Comparison of ENCODE assay signal across 23 cellular contexts in genomic region chr9:125147401-125147951, GRCh38. TPM values are rescaled to one million over a fixed set of nuclear protein-coding genes. Genes with fewer than 3 reads are reported as not detected.
DNase-seq lines count a peak whose midpoint lies in the region; ATAC-seq, FAIRE-seq and TF ChIP-seq lines count a peak whose summit lies in the region.
"Had no signal": no experiment of that assay in that cellular context is flagged by ENCODE, and none has a peak within 500 bp of the region (broad histone marks: within the 10 kb centered on the region; RNA-seq: fewer than 3 reads in every experiment).

No MANE protein-coding gene starts in this region.

- peaks cover 39% of the 10 kb centered on the region for H3K36me3 Mint-ChIP-seq in CD4-positive, alpha-beta T cell (ENCODE audit: low read depth)

- H3K4ac ChIP-seq in IMR-90 (ENCODE audit: low read depth, low read length) (no peak overlapping the region), mesendoderm (ENCODE audit: low read depth, low read length) (no peak overlapping the region)

- H2AFZ ChIP-seq in IMR-90 (replicated peaks; ENCODE audit: low read length, poor library complexity) (no peak overlapping the region), endothelial cell of umbilical vein (ENCODE audit: low read depth, low read length) (no peak overlapping the region), parathyroid adenoma (no peak overlapping the region)

- peaks cover 19% of the 10 kb centered on the region for H3K36me3 ChIP-seq in IMR-90 (ENCODE audit: control insufficient read depth, insufficient read depth, low read length)
- H3K36me3 ChIP-seq in endothelial cell of umbilical vein (ENCODE audit: control insufficient read depth in 2 of 2, extremely low read depth in 1 of 2, insufficient read depth in 2 of 2, low read length in 2 of 2), result peaks cover 7 to 17% of the 10 kb centered on the region in 2 experiments
- no peaks in the 10 kb centered on the region for H3K36me3 ChIP-seq in parathyroid adenoma (ENCODE audit: control insufficient read depth, insufficient read depth, low read length)
- H3K36me3 ChIP-seq in mesendoderm (ENCODE audit: control insufficient read depth, insufficient read depth, low read length), result peaks cover 11% of the 10 kb centered on the region
- H3K36me3 ChIP-seq in vagina, result peaks cover 0 to 19% of the 10 kb centered on the region in 2 donors
- H3K36me3 ChIP-seq in tibial artery, result peaks cover 31 to 35% (median 35%) of the 10 kb centered on the region in 3 donors

- peaks cover 27% of the 10 kb centered on the region for H3K4me1 Mint-ChIP-seq in CD4-positive, alpha-beta T cell (ENCODE audit: low read depth)

- no peak overlapping the region for H3K4me3 Mint-ChIP-seq in CD4-positive, alpha-beta T cell
- H3K4me3 Mint-ChIP-seq: CD8-positive, alpha-beta T cell; HFFc6 had no signal

- in situ Hi-C loops in IMR-90 (cut with MboI; ENCODE audit: low sequenced_read_pairs), result loop anchor here (10.0 kb wide), 2 partner anchors 283 to 373 kb away; partner anchors contain the start of genes ARPC5L, NR6A1, OLFML2A and RPL35

- dilution Hi-C loops in IMR-90 (cut with HindIII; ENCODE audit: low sequenced_read_pairs, unreplicated experiment) (no loop called here), endothelial cell of umbilical vein (cut with MboI; ENCODE audit: extremely low pct_ligation_motif_present, low sequenced_read_pairs) (no loop called here)

- H3K23ac ChIP-seq in IMR-90 (ENCODE audit: low read depth, low read length) (no peak overlapping the region), mesendoderm (ENCODE audit: low read length) (no peak overlapping the region)

- no peak overlapping the region for H3K9ac ChIP-seq in IMR-90 (ENCODE audit: low read depth, low read length)
- H3K9ac ChIP-seq in endothelial cell of umbilical vein (replicated peaks; ENCODE audit: extremely low read depth, insufficient read depth, low read length), result no peak overlapping the region
- H3K9ac ChIP-seq in parathyroid adenoma, result no peak overlapping the region
- no peak overlapping the region for H3K9ac ChIP-seq in mesendoderm (ENCODE audit: low read length)

- H3K9me3 Mint-ChIP-seq in CD4-positive, alpha-beta T cell, result no peaks in the 10 kb centered on the region
- H3K9me3 Mint-ChIP-seq: CD8-positive, alpha-beta T cell; HFFc6 had no signal

- H2BK5ac ChIP-seq in IMR-90 (ENCODE audit: low read depth, low read length, poor library complexity, severe bottlenecking) (peak overlapping the region; percentile 76), mesendoderm (ENCODE audit: low read length) (no peak overlapping the region)

- H3K4me1 ChIP-seq in IMR-90 (ENCODE audit: control insufficient read depth, insufficient read depth, low read length), result peaks cover 5% of the 10 kb centered on the region; the same call in 1 of the 2 replicates
- peaks cover 3% of the 10 kb centered on the region for H3K4me1 ChIP-seq in endothelial cell of umbilical vein (ENCODE audit: control insufficient read depth, extremely low read depth, insufficient read depth, low read length)
- no peaks in the 10 kb centered on the region for H3K4me1 ChIP-seq in parathyroid adenoma
- H3K4me1 ChIP-seq in mesendoderm (ENCODE audit: control insufficient read depth, low read depth, low read length), result peaks cover 2% of the 10 kb centered on the region
- H3K4me1 ChIP-seq in vagina, result peaks cover 11% of the 10 kb centered on the region
- peaks cover 0 to 22% (median 5%) of the 10 kb centered on the region in 4 donors for H3K4me1 ChIP-seq in tibial artery

- H2BK120ac ChIP-seq in IMR-90 (ENCODE audit: low read depth, low read length) (no peak overlapping the region), mesendoderm (ENCODE audit: low read depth, low read length) (no peak overlapping the region)

- H2BK15ac ChIP-seq in IMR-90 (ENCODE audit: low read depth, low read length) (no peak overlapping the region), mesendoderm (replicated peaks; ENCODE audit: low read depth) (no peak overlapping the region)

- H3K27me3 Mint-ChIP-seq in CD4-positive, alpha-beta T cell, result no peaks in the 10 kb centered on the region

- DNase-seq in CD4-positive, alpha-beta T cell, result no peak
- no peak for DNase-seq in IMR-90
- peak; percentile 15 for DNase-seq in endothelial cell of umbilical vein (ENCODE audit: low read depth, low spot score)
- DNase-seq in mesendoderm, result no peak
- DNase-seq in vagina (ENCODE audit: extremely low spot score in 2 of 2), result no peak
- no peak for DNase-seq in stimulated activated naive CD4-positive, alpha-beta T cell (lab: John Stamatoyannopoulos, UW)
- DNase-seq in tibial artery, result no peak
- DNase-seq: Calu3; CD8-positive, alpha-beta T cell; DMS53; HFFc6; MM.1S; NCI-H1092 treated with DMSO at 0.1 percent for 48 hours; NCI-H146; NCI-H2081 treated with DMSO at 0.1 percent for 48 hours; NCI-H2227 treated with DMSO at 0.1 percent for 48 hours; NCI-H524; NCI-H82; SHP77 had no signal

- no CpG with 5 or more reads among the region's 3 CpGs for WGBS in IMR-90 (ENCODE audit: extremely low coverage in 2 of 2, insufficient read length in 1 of 2), 2 experiments
- no CpG with 5 or more reads among the region's 3 CpGs for WGBS in mesendoderm (ENCODE audit: extremely low coverage, insufficient coverage, low lambda C conversion rate)

- no TSS peak for BruUV-seq in IMR-90 (replicated peaks; lab: Mats Ljungman, UMichigan)
- no TSS peak for BruUV-seq in endothelial cell of umbilical vein (replicated peaks; lab: Mats Ljungman, UMichigan)

- H4K8ac ChIP-seq in IMR-90 (ENCODE audit: low read depth in 2 of 2, low read length in 2 of 2) (no peak overlapping the region), mesendoderm (ENCODE audit: low read depth, low read length) (no peak overlapping the region)

- POLR2A ChIA-PET in CD4-positive, alpha-beta T cell (lab: Charles Lee), result interaction anchor here (0.6 to 2.4 kb wide), 2 partner anchors 58 to 94 kb away, joined by 5 to 9 read pairs; partner anchors contain the start of gene HSPA5
- POLR2A ChIA-PET in IMR-90 (lab: Charles Lee; ENCODE audit: unreplicated experiment) (no interaction called here), endothelial cell of umbilical vein (lab: Charles Lee) (no interaction called here)

- CTCF ChIA-PET in CD4-positive, alpha-beta T cell (lab: Charles Lee), result interaction anchor here (1.1 kb wide), 1 partner anchor 14 kb away, joined by 3 read pairs; no protein-coding TSS in a partner anchor
- CTCF ChIA-PET in IMR-90 (lab: Yijun Ruan, JAX), result interaction anchor here (0.5 kb wide), 1 partner anchor 38 kb away, joined by 3 read pairs; no protein-coding TSS in a partner anchor
- CTCF ChIA-PET in endothelial cell of umbilical vein (lab: Charles Lee), result interaction anchor here (0.9 to 1.3 kb wide), 4 partner anchors 9 to 375 kb away, joined by 3 to 5 read pairs (median 4); partner anchors contain the start of gene WDR38

- no peak overlapping the region for H3K14ac ChIP-seq in IMR-90 (replicated peaks; ENCODE audit: low read depth, low read length)

- H4K5ac ChIP-seq in IMR-90 (ENCODE audit: low read depth, low read length) (no peak overlapping the region), mesendoderm (ENCODE audit: low read length) (no peak overlapping the region)

- no peak overlapping the region for H4K91ac ChIP-seq in IMR-90 (ENCODE audit: insufficient read depth, low read depth, low read length)

- ATAC-seq in CD4-positive, alpha-beta T cell (ENCODE audit: poor library complexity), result no peak
- no peak for ATAC-seq in IMR-90 (ENCODE audit: low read depth)
- ATAC-seq: A549; CD8-positive, alpha-beta T cell had no signal

- intact Hi-C loops in CD4-positive, alpha-beta T cell (cut with DNase I, micrococcal nuclease), result loop anchor here in 1 of 2 experiments (10.0 kb wide), 1 partner anchor 113 kb away; no protein-coding TSS in a partner anchor
- intact Hi-C loops in IMR-90 (cut with micrococcal nuclease), result no loop called here
- intact Hi-C loops in endothelial cell of umbilical vein (cut with micrococcal nuclease), result no loop called here
- intact Hi-C loops in vagina (cut with DNase I), result loop anchor here (10.0 kb wide), 2 partner anchors 203 to 373 kb away; partner anchors contain the start of genes GOLGA1, NR6A1 and OLFML2A
- intact Hi-C loops in tibial artery (cut with DNase I; ENCODE audit: low total_unique reads), result loop anchor here (10.0 kb wide), 1 partner anchor 283 kb away; the partner anchor contains the start of genes ARPC5L and RPL35

- H3K4me3 ChIP-seq in IMR-90 (ENCODE audit: insufficient read depth, low read depth, low read length) (no peak overlapping the region), endothelial cell of umbilical vein (replicated peaks in 1 of 3; ENCODE audit: insufficient read depth in 1 of 3, low read depth in 1 of 3, low read length in 3 of 3) (no peak overlapping the region), parathyroid adenoma (ENCODE audit: low read depth, low read length) (no peak overlapping the region), mesendoderm (ENCODE audit: low read length) (no peak overlapping the region), vagina (no peak overlapping the region), tibial artery (no peak overlapping the region)
- H3K4me3 ChIP-seq: A549 had no signal

- TF ChIP-seq POLR2A in IMR-90 (IDR thresholded peaks at IDR 0.05; ENCODE audit: low read depth, low read length) (no peak), endothelial cell of umbilical vein (IDR thresholded peaks at IDR 0.05; ENCODE audit: low read depth, low read length) (no peak), vagina (IDR thresholded peaks at IDR 0.05) (no peak)

- H2AK9ac ChIP-seq in IMR-90 (replicated peaks; ENCODE audit: low read depth, low read length, poor library complexity), result no peak overlapping the region

- FAIRE-seq in endothelial cell of umbilical vein (lab: Jason Lieb, UNC), result no peak
- FAIRE-seq: A549, GM12892, GM18507 had no signal

- H3K9me1 ChIP-seq in IMR-90 (ENCODE audit: insufficient read depth, low read length) (no peaks in the 10 kb centered on the region; the same call in 1 of the 2 replicates), endothelial cell of umbilical vein (replicated peaks; ENCODE audit: control insufficient read depth, extremely low read depth, insufficient read depth, low read length) (no peaks in the 10 kb centered on the region)

- no peak for TF ChIP-seq RAD21 in IMR-90 (IDR thresholded peaks at IDR 0.05; ENCODE audit: low read length)

- H3K79me1 ChIP-seq in IMR-90 (ENCODE audit: low read depth in 1 of 2, low read length in 2 of 2), result peaks cover 8 to 22% of the 10 kb centered on the region in 2 experiments
- no peaks in the 10 kb centered on the region for H3K79me1 ChIP-seq in mesendoderm (ENCODE audit: low read length)

- no peaks in the 10 kb centered on the region for H4K20me1 ChIP-seq in IMR-90 (ENCODE audit: insufficient read depth, low read length)
- no peaks in the 10 kb centered on the region for H4K20me1 ChIP-seq in endothelial cell of umbilical vein (replicated peaks; ENCODE audit: control insufficient read depth, extremely low read depth, insufficient read depth, low read length)

- H3K79me2 ChIP-seq in endothelial cell of umbilical vein (ENCODE audit: control insufficient read depth, insufficient read depth, low read length) (no peaks in the 10 kb centered on the region), parathyroid adenoma (no peaks in the 10 kb centered on the region), mesendoderm (ENCODE audit: control insufficient read depth, insufficient read depth, low read length) (peaks cover 2% of the 10 kb centered on the region)

- H3K27ac ChIP-seq in CD4-positive, alpha-beta T cell (ENCODE audit: low read depth, low read length), result no peak overlapping the region
- H3K27ac ChIP-seq in IMR-90 (ENCODE audit: insufficient read depth, low read length), result no peak overlapping the region
- no peak overlapping the region for H3K27ac ChIP-seq in endothelial cell of umbilical vein (ENCODE audit: insufficient read depth, low read depth, low read length)
- H3K27ac ChIP-seq in parathyroid adenoma, result no peak overlapping the region
- H3K27ac ChIP-seq in mesendoderm (ENCODE audit: low read depth, low read length), result no peak overlapping the region
- no peak overlapping the region for H3K27ac ChIP-seq in vagina
- H3K27ac ChIP-seq in tibial artery, result no peak overlapping the region
- H3K27ac ChIP-seq: A549 had no signal

- no peak overlapping the region for H2BK20ac ChIP-seq in IMR-90 (ENCODE audit: low read depth, low read length)

- H3K56ac ChIP-seq in IMR-90 (ENCODE audit: extremely low read depth, insufficient read depth, low read length), result no peak overlapping the region
- no peak overlapping the region for H3K56ac ChIP-seq in mesendoderm (ENCODE audit: low read length)

- peak overlapping the region; percentile 76 for H3K27ac Mint-ChIP-seq in CD4-positive, alpha-beta T cell
- H3K27ac Mint-ChIP-seq: CD8-positive, alpha-beta T cell; HFFc6 had no signal

- H3K9me3 ChIP-seq in CD4-positive, alpha-beta T cell (ENCODE audit: control insufficient read depth, low read length), result no peaks in the 10 kb centered on the region
- H3K9me3 ChIP-seq in IMR-90 (ENCODE audit: control insufficient read depth, insufficient read depth, low read length) (no peaks in the 10 kb centered on the region), endothelial cell of umbilical vein (replicated peaks; ENCODE audit: control insufficient read depth, insufficient read depth, low read length) (no peaks in the 10 kb centered on the region), parathyroid adenoma (ENCODE audit: control insufficient read depth, low read length) (no peaks in the 10 kb centered on the region), vagina (no peaks in the 10 kb centered on the region), tibial artery (no peaks in the 10 kb centered on the region)
- H3K9me3 ChIP-seq: A549 had no signal

- TF ChIP-seq CTCF in CD4-positive, alpha-beta T cell (IDR thresholded peaks at IDR 0.05), result no peak
- TF ChIP-seq CTCF in IMR-90 (conservative IDR thresholded peaks at IDR 0.05; ENCODE audit: low read depth, low read length) (no peak), endothelial cell of umbilical vein (IDR thresholded peaks at IDR 0.05; ENCODE audit: extremely low read depth in 1 of 2, insufficient read depth in 1 of 2, low read depth in 1 of 2, low read length in 2 of 2) (no peak), parathyroid adenoma (IDR thresholded peaks at IDR 0.05) (no peak), vagina (IDR thresholded peaks at IDR 0.05) (no peak), tibial artery (IDR thresholded peaks at IDR 0.05) (no peak)

- no peaks in the 10 kb centered on the region for H3K27me3 ChIP-seq in CD4-positive, alpha-beta T cell (ENCODE audit: control insufficient read depth, insufficient read depth, low read length)
- H3K27me3 ChIP-seq in IMR-90 (ENCODE audit: control insufficient read depth, insufficient read depth, low read length) (no peaks in the 10 kb centered on the region), endothelial cell of umbilical vein (ENCODE audit: control insufficient read depth in 2 of 2, insufficient read depth in 2 of 2, low read length in 2 of 2) (no peaks in the 10 kb centered on the region), parathyroid adenoma (ENCODE audit: control insufficient read depth, insufficient read depth, low read length) (no peaks in the 10 kb centered on the region), mesendoderm (ENCODE audit: insufficient read depth, low read length, poor library complexity) (no peaks in the 10 kb centered on the region), vagina (no peaks in the 10 kb centered on the region), tibial artery (no peaks in the 10 kb centered on the region)

- H2AK5ac ChIP-seq in IMR-90 (ENCODE audit: low read depth, low read length) (no peak overlapping the region), mesendoderm (ENCODE audit: low read length) (no peak overlapping the region)

- H3K4me2 ChIP-seq in IMR-90 (ENCODE audit: low read depth, low read length) (no peak overlapping the region), endothelial cell of umbilical vein (ENCODE audit: insufficient read depth, low read length) (no peak overlapping the region), parathyroid adenoma (ENCODE audit: low read length) (peak overlapping the region; percentile 9), mesendoderm (ENCODE audit: low read length) (no peak overlapping the region)
- H3K4me2 ChIP-seq: A549 had no signal

- H3K18ac ChIP-seq in IMR-90 (ENCODE audit: low read depth, low read length) (no peak overlapping the region), mesendoderm (ENCODE audit: low read length) (no peak overlapping the region)

RNA-seq across cellular contexts. Expression of gene SCAI, which starts 4.1 kb away (rescaled TPM):
- 10 to 100 TPM; 11.6 to 13.4 TPM for total RNA-seq in CD4-positive, alpha-beta T cell
- total RNA-seq in IMR-90 (2012; rRNA removed) (13.3 and 14.5 TPM in 2 replicates), endothelial cell of umbilical vein (6.9 and 9.3 TPM in 2 replicates), vagina (15.7 TPM)
- polyA plus RNA-seq in IMR-90 (2012; rRNA removed) (2.5 and 3.6 TPM in 2 replicates), endothelial cell of umbilical vein (1.5 and 2.0 TPM in 2 replicates)
- 0.79 and 1.1 TPM in 2 replicates for polyA plus RNA-seq in IMR-90 (2012; cell fraction: cytosol; rRNA removed)
- polyA plus RNA-seq in IMR-90 (2012; cell fraction: nucleus; rRNA removed; ENCODE audit: low replicate concordance), result 1.5 and 12.2 TPM in 2 replicates
- polyA plus RNA-seq in endothelial cell of umbilical vein (2011; cell fraction: cytosol; rRNA removed), result 1.6 and 1.7 TPM in 2 replicates
- 6.4 and 7.1 TPM in 2 replicates for polyA plus RNA-seq in endothelial cell of umbilical vein (2011; cell fraction: nucleus; rRNA removed)
- polyA plus RNA-seq in endothelial cell of umbilical vein (2012), result 2.1 and 2.9 TPM in 2 replicates
- 8.4 and 11.1 TPM in 2 replicates for polyA minus RNA-seq in endothelial cell of umbilical vein
- polyA minus RNA-seq in endothelial cell of umbilical vein (2011; cell fraction: cytosol; rRNA and poly(A)+ RNA removed), result 5.8 TPM
- 12.7 and 17.6 TPM in 2 replicates for polyA minus RNA-seq in endothelial cell of umbilical vein (2011; cell fraction: nucleus; rRNA and poly(A)+ RNA removed)
- 7.3 TPM for polyA plus RNA-seq in mesendoderm (2013, experiment 1 of 2)
- polyA plus RNA-seq in mesendoderm (2013, experiment 2 of 2), result 7.8 TPM

RNA-seq across cellular contexts. Expression of gene PPP6C, which starts 42.1 kb away (rescaled TPM):
- 10 to 100 TPM; 32.9 to 35.3 TPM for total RNA-seq in CD4-positive, alpha-beta T cell
- total RNA-seq in IMR-90 (2012; rRNA removed) (15.4 and 27.5 TPM in 2 replicates), endothelial cell of umbilical vein (42.1 and 42.6 TPM in 2 replicates), vagina (26.8 TPM)
- polyA plus RNA-seq in IMR-90 (2012; rRNA removed) (12.9 and 14.5 TPM in 2 replicates), endothelial cell of umbilical vein (14.6 and 19.3 TPM in 2 replicates)
- polyA plus RNA-seq in IMR-90 (2012; cell fraction: cytosol; rRNA removed), result 3.5 and 3.9 TPM in 2 replicates
- 1.6 and 7.7 TPM in 2 replicates for polyA plus RNA-seq in IMR-90 (2012; cell fraction: nucleus; rRNA removed; ENCODE audit: low replicate concordance)
- 21.6 and 22.2 TPM in 2 replicates for polyA plus RNA-seq in endothelial cell of umbilical vein (2011; cell fraction: cytosol; rRNA removed)
- 11.7 and 14.8 TPM in 2 replicates for polyA plus RNA-seq in endothelial cell of umbilical vein (2011; cell fraction: nucleus; rRNA removed)
- 28.8 and 38.7 TPM in 2 replicates for polyA plus RNA-seq in endothelial cell of umbilical vein (2012)
- polyA minus RNA-seq in endothelial cell of umbilical vein, result 20.0 and 20.8 TPM in 2 replicates
- 23.9 TPM for polyA minus RNA-seq in endothelial cell of umbilical vein (2011; cell fraction: cytosol; rRNA and poly(A)+ RNA removed)
- polyA minus RNA-seq in endothelial cell of umbilical vein (2011; cell fraction: nucleus; rRNA and poly(A)+ RNA removed), result 10.7 and 13.2 TPM in 2 replicates
- 36.8 TPM for polyA plus RNA-seq in mesendoderm (2013, experiment 1 of 2)
- 35.6 TPM for polyA plus RNA-seq in mesendoderm (2013, experiment 2 of 2)

RNA-seq across cellular contexts. Expression of gene RABEPK, which starts 52.9 kb away (rescaled TPM):
- 1 to 10 TPM; 6.8 to 8.3 TPM for total RNA-seq in CD4-positive, alpha-beta T cell
- total RNA-seq in IMR-90 (2012; rRNA removed) (49.7 and 59.7 TPM in 2 replicates), endothelial cell of umbilical vein (18.2 and 19.1 TPM in 2 replicates), vagina (14.7 TPM)
- polyA plus RNA-seq in IMR-90 (2012; rRNA removed) (43.9 and 44.6 TPM in 2 replicates), endothelial cell of umbilical vein (23.0 and 23.5 TPM in 2 replicates)
- 33.0 and 37.2 TPM in 2 replicates for polyA plus RNA-seq in IMR-90 (2012; cell fraction: cytosol; rRNA removed)
- 23.4 and 31.8 TPM in 2 replicates for polyA plus RNA-seq in IMR-90 (2012; cell fraction: nucleus; rRNA removed; ENCODE audit: low replicate concordance)
- 32.6 and 35.5 TPM in 2 replicates for polyA plus RNA-seq in endothelial cell of umbilical vein (2011; cell fraction: cytosol; rRNA removed)
- 16.1 and 19.4 TPM in 2 replicates for polyA plus RNA-seq in endothelial cell of umbilical vein (2011; cell fraction: nucleus; rRNA removed)
- polyA plus RNA-seq in endothelial cell of umbilical vein (2012), result 30.5 and 36.5 TPM in 2 replicates
- polyA minus RNA-seq in endothelial cell of umbilical vein, result 18.7 and 22.1 TPM in 2 replicates
- 26.9 TPM for polyA minus RNA-seq in endothelial cell of umbilical vein (2011; cell fraction: cytosol; rRNA and poly(A)+ RNA removed)
- polyA minus RNA-seq in endothelial cell of umbilical vein (2011; cell fraction: nucleus; rRNA and poly(A)+ RNA removed), result 3.6 and 4.6 TPM in 2 replicates
- polyA plus RNA-seq in mesendoderm (2013, experiment 1 of 2), result 31.5 TPM
- 32.7 TPM for polyA plus RNA-seq in mesendoderm (2013, experiment 2 of 2)

Comparison
In these comparisons a context has a peak if more than half of its experiments do, and no peak if none do; other contexts are left out.
1. intact Hi-C loops: an anchor here in vagina (10.0 kb wide) and tibial artery (10.0 kb wide); none called in IMR-90 and endothelial cell of umbilical vein.